23 cellular contexts compared by ENCODE assay signal in genomic region chr3:110519066-110519465, GRCh38.
"Had no signal": no experiment of that assay in that cellular context is flagged by ENCODE, and none has a peak within 500 bp of the region (broad histone marks: within the 10 kb centered on the region; RNA-seq: fewer than 3 reads in every experiment).

No MANE protein-coding gene starts in this region.

- H3K36me3 ChIP-seq: left ventricle myocardium inferior, ovary, right atrium auricular region, right lobe of liver, thyroid gland, transverse colon, upper lobe of left lung, vagina had no signal

- H3K4me1 ChIP-seq: left ventricle myocardium inferior, right atrium auricular region, right lobe of liver, testis, thyroid gland, transverse colon, upper lobe of left lung, vagina had no signal

- H3K9me3 ChIP-seq: mucosa of descending colon, ovary, right atrium auricular region, right lobe of liver, testis, thyroid gland, transverse colon, upper lobe of left lung, vagina had no signal

- H3K27me3 ChIP-seq: ovary, right atrium auricular region, right lobe of liver, testis, thyroid gland, transverse colon, upper lobe of left lung, vagina had no signal

- ATAC-seq: mucosa of descending colon; naive thymus-derived CD4-positive, alpha-beta T cell; natural killer cell treated with Interleukin-12 subunit alpha and Interleukin-12 subunit beta and Interleukin-15 and Interleukin-18, amount 100 ng/mL, for 72 hours; right lobe of liver; stimulated activated memory B cell treated with anti-CD40 and anti-IgM and Interleukin-4, amounts not matched to agents 10 μg/mL and 1 μg/mL and 100 μg/mL, for 72 hours; stimulated activated naive CD8-positive, alpha-beta T cell treated with anti-CD3 and anti-CD28 coated beads, Interleukin-15, amount 100 ng/mL, for 72 hours had no signal

- H3K4me2 ChIP-seq: smooth muscle cell had no signal

- H3K27ac ChIP-seq: left ventricle myocardium inferior, ovary, right atrium auricular region, right lobe of liver, testis, thyroid gland, transverse colon, upper lobe of left lung, vagina had no signal

- DNase-seq: islet precursor cell; left ventricle myocardium inferior; mesendoderm; mucosa of descending colon; naive thymus-derived CD4-positive, alpha-beta T cell; ovary; right lobe of liver; stimulated activated CD4-positive, alpha-beta T cell treated with anti-CD3 and anti-CD28 coated beads, Interleukin-1b, Interleukin-23, amount 100 ng/mL, for 48 hours; stimulated activated CD4-positive, alpha-beta T cell treated with anti-CD3 and anti-CD28 coated beads, Interleukin-2, amount 100 ng/mL, for 48 hours; stimulated activated CD4-positive, alpha-beta T cell treated with anti-CD3 and anti-CD28 coated beads, Interleukin-4, amount 100 ng/mL, for 4 hours; stimulated activated CD8-positive, alpha-beta memory T cell treated with anti-CD3 and anti-CD28 coated beads, Interleukin-4, amount 100 ng/mL, for 48 hours; stimulated activated naive CD4-positive, alpha-beta T cell treated with Interleukin-2 at 50 U/mL for 16 hours; stimulated activated naive CD8-positive, alpha-beta T cell treated with anti-CD3 and anti-CD28 coated beads, Interleukin-15, amount 100 ng/mL, for 72 hours; testis; thyroid gland; transverse colon; upper lobe of left lung had no signal

- H3K4me3 ChIP-seq: left ventricle myocardium inferior, lung, mucosa of descending colon, ovary, right atrium auricular region, right lobe of liver, smooth muscle cell, testis, thyroid gland, transverse colon, upper lobe of left lung, vagina had no signal
